ENCODE assay signal across 1 cellular context in genomic region chr10:74164641-74165529, GRCh38.
TF ChIP-seq lines count a peak whose summit lies in the region.

No MANE protein-coding gene starts in this region.

TF ChIP-seq in WTC11, 78 proteins besides CTCF, POLR2A, EP300 and RAD21 (continued from another document):
- TF ChIP-seq MLX (CRISPR knock-in tag; IDR thresholded peaks at IDR 0.05) = no peak
- no peak for TF ChIP-seq FOXP1 (CRISPR knock-in tag; IDR thresholded peaks at IDR 0.05; ENCODE audit: borderline replicate concordance)
- TF ChIP-seq, protein P1, sequence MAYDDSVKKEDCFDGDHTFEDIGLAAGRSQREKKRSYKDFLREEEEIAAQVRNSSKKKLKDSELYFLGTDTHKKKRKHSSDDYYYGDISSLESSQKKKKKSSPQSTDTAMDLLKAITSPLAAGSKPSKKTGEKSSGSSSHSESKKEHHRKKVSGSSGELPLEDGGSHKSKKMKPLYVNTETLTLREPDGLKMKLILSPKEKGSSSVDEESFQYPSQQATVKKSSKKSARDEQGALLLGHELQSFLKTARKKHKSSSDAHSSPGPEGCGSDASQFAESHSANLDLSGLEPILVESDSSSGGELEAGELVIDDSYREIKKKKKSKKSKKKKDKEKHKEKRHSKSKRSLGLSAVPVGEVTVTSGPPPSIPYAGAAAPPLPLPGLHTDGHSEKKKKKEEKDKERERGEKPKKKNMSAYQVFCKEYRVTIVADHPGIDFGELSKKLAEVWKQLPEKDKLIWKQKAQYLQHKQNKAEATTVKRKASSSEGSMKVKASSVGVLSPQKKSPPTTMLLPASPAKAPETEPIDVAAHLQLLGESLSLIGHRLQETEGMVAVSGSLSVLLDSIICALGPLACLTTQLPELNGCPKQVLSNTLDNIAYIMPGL (CRISPR knock-in tag; IDR thresholded peaks at IDR 0.05) = no peak
- TF ChIP-seq KAT7 (CRISPR knock-in tag; IDR thresholded peaks at IDR 0.05; ENCODE audit: borderline replicate concordance) = no peak
- TF ChIP-seq, protein P2, sequence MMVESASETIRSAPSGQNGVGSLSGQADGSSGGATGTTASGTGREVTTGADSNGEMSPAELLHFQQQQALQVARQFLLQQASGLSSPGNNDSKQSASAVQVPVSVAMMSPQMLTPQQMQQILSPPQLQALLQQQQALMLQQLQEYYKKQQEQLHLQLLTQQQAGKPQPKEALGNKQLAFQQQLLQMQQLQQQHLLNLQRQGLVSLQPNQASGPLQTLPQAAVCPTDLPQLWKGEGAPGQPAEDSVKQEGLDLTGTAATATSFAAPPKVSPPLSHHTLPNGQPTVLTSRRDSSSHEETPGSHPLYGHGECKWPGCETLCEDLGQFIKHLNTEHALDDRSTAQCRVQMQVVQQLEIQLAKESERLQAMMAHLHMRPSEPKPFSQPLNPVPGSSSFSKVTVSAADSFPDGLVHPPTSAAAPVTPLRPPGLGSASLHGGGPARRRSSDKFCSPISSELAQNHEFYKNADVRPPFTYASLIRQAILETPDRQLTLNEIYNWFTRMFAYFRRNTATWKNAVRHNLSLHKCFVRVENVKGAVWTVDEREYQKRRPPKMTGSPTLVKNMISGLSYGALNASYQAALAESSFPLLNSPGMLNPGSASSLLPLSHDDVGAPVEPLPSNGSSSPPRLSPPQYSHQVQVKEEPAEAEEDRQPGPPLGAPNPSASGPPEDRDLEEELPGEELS (CRISPR knock-in tag; IDR thresholded peaks at IDR 0.05) = no peak
- TF ChIP-seq, protein P3, sequence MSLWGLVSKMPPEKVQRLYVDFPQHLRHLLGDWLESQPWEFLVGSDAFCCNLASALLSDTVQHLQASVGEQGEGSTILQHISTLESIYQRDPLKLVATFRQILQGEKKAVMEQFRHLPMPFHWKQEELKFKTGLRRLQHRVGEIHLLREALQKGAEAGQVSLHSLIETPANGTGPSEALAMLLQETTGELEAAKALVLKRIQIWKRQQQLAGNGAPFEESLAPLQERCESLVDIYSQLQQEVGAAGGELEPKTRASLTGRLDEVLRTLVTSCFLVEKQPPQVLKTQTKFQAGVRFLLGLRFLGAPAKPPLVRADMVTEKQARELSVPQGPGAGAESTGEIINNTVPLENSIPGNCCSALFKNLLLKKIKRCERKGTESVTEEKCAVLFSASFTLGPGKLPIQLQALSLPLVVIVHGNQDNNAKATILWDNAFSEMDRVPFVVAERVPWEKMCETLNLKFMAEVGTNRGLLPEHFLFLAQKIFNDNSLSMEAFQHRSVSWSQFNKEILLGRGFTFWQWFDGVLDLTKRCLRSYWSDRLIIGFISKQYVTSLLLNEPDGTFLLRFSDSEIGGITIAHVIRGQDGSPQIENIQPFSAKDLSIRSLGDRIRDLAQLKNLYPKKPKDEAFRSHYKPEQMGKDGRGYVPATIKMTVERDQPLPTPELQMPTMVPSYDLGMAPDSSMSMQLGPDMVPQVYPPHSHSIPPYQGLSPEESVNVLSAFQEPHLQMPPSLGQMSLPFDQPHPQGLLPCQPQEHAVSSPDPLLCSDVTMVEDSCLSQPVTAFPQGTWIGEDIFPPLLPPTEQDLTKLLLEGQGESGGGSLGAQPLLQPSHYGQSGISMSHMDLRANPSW (CRISPR knock-in tag; conservative IDR thresholded peaks at IDR 0.05; ENCODE audit: low read depth) = no peak
- TF ChIP-seq GRHL2 (CRISPR knock-in tag; IDR thresholded peaks at IDR 0.05; ENCODE audit: insufficient replicate concordance, severe bottlenecking) = no peak
- no peak for TF ChIP-seq AR (CRISPR knock-in tag; IDR thresholded peaks at IDR 0.05)
- no peak for TF ChIP-seq E2F5 (CRISPR knock-in tag; IDR thresholded peaks at IDR 0.05)
- no peak for TF ChIP-seq ZNF423 (CRISPR knock-in tag; IDR thresholded peaks at IDR 0.05)
- no peak for TF ChIP-seq ZMAT4 (CRISPR knock-in tag; IDR thresholded peaks at IDR 0.05)
- TF ChIP-seq FOXK1 (CRISPR knock-in tag; IDR thresholded peaks at IDR 0.05) = no peak
